In the genomic region with DNA sequence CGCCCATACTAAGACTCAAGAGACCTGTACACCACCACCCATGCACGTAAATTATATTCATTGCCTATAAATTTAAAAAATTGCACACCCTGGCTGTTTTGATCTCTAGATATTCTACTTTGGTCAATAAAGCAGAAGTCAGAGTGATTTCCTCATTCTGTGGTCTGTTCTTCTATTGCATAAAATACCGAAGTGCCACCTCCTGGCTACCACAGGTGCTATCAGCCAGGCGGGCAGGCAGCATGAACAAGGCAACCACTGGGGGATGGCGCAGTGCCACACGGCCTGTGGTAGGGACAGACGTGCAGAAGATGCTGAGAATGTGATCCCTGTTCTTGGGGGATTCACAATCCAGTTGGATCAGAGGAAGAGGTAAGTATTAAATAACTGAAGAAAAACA, we compare ENCODE assay signal across 8 cellular contexts.
DNase-seq lines count a peak whose midpoint lies in the region; ATAC-seq, FAIRE-seq and TF ChIP-seq lines count a peak whose summit lies in the region.

No MANE protein-coding gene starts in this region.

- TF ChIP-seq POLR2A in H54 (IDR thresholded peaks at IDR 0.05; ENCODE audit: low read depth, low read length): no peak

- POLR2A ChIA-PET in activated CD8-positive, alpha-beta T cell treated with anti-CD3 and anti-CD28 coated beads, Interleukin-2, amount 10 ng/mL, durations not matched to agents 7 days and 5 days (lab: Charles Lee): no interaction called here

- H3K9me3 Mint-ChIP-seq in activated CD8-positive, alpha-beta T cell treated with anti-CD3 and anti-CD28 coated beads, Interleukin-2, amount 10 ng/mL, durations not matched to agents 7 days and 5 days (ENCODE audit: insufficient read depth): no peaks in the 10 kb centered on the region

- no peak for TF ChIP-seq CTCF in AG10803 (conservative IDR thresholded peaks at IDR 0.05; ENCODE audit: low read length)
- TF ChIP-seq CTCF in epithelial cell of proximal tubule (conservative IDR thresholded peaks at IDR 0.05; ENCODE audit: low read depth, low read length): peak; percentile 58

- ATAC-seq in GM19438 (IDR thresholded peaks at IDR 0.05; ENCODE audit: low read depth, unreplicated experiment) (peak; percentile 66), HG03196 (IDR thresholded peaks at IDR 0.05; ENCODE audit: unreplicated experiment) (no peak)
- peak; percentile 100 for ATAC-seq in activated CD8-positive, alpha-beta T cell treated with anti-CD3 and anti-CD28 coated beads, Interleukin-2, amount 10 ng/mL, durations not matched to agents 7 days and 5 days

- no peak overlapping the region for H3K27ac Mint-ChIP-seq in activated CD8-positive, alpha-beta T cell treated with anti-CD3 and anti-CD28 coated beads, Interleukin-2, amount 10 ng/mL, durations not matched to agents 7 days and 5 days

- H3K27me3 Mint-ChIP-seq in activated CD8-positive, alpha-beta T cell treated with anti-CD3 and anti-CD28 coated beads, Interleukin-2, amount 10 ng/mL, durations not matched to agents 7 days and 5 days (ENCODE audit: low read depth): no peaks in the 10 kb centered on the region

- no peak overlapping the region for H3K4me3 Mint-ChIP-seq in activated CD8-positive, alpha-beta T cell treated with anti-CD3 and anti-CD28 coated beads, Interleukin-2, amount 10 ng/mL, durations not matched to agents 7 days and 5 days

- no peak for FAIRE-seq in H54 (lab: Jason Lieb, UNC)

- H3K4me1 Mint-ChIP-seq in activated CD8-positive, alpha-beta T cell treated with anti-CD3 and anti-CD28 coated beads, Interleukin-2, amount 10 ng/mL, durations not matched to agents 7 days and 5 days (ENCODE audit: low read depth): peaks cover 8% of the 10 kb centered on the region

- H3K36me3 Mint-ChIP-seq in activated CD8-positive, alpha-beta T cell treated with anti-CD3 and anti-CD28 coated beads, Interleukin-2, amount 10 ng/mL, durations not matched to agents 7 days and 5 days (ENCODE audit: low read depth): no peaks in the 10 kb centered on the region

- H3K4me3 ChIP-seq in AG10803 (ENCODE audit: low read length) (no peak overlapping the region), epithelial cell of proximal tubule (ENCODE audit: low read depth, low read length) (no peak overlapping the region)

- DNase-seq in AG10803 (ENCODE audit: low read depth) (peak; percentile 27), NCI-H69 (lab: John Stamatoyannopoulos, UW) (peak; percentile 80), epithelial cell of proximal tubule (ENCODE audit: low read depth) (no peak), H54 (ENCODE audit: insufficient read length, low spot score) (no peak)
- DNase-seq in activated CD8-positive, alpha-beta T cell treated with anti-CD3 and anti-CD28 coated beads, Interleukin-2, amount 10 ng/mL, durations not matched to agents 7 days and 5 days: peak; percentile 83
- peak; percentile 14 to 45 (median 36) for DNase-seq in stimulated activated CD4-positive, alpha-beta T cell treated with anti-CD3 and anti-CD28 coated beads, Interleukin-1b, Interleukin-23, amount 100 ng/mL, for 24 hours (ENCODE audit: low read depth in 4 of 4, low spot score in 1 of 4)

- CTCF ChIA-PET in activated CD8-positive, alpha-beta T cell treated with anti-CD3 and anti-CD28 coated beads, Interleukin-2, amount 10 ng/mL, durations not matched to agents 7 days and 5 days (lab: Charles Lee): interaction anchor here (0.7 to 3.0 kb wide), 8 partner anchors 18 to 165 kb away, joined by 3 to 35 read pairs (median 4); a partner anchor contains a TSS

Comparison
In these comparisons a context has a peak if more than half of its experiments do, and no peak if none do; other contexts are left out.
1. DNase-seq: peak in AG10803 (single experiment), NCI-H69 (single experiment), activated CD8-positive, alpha-beta T cell treated with anti-CD3 and anti-CD28 coated beads, Interleukin-2, amount 10 ng/mL, durations not matched to agents 7 days and 5 days (single experiment) and stimulated activated CD4-positive, alpha-beta T cell treated with anti-CD3 and anti-CD28 coated beads, Interleukin-1b, Interleukin-23, amount 100 ng/mL, for 24 hours (4 of 4); none in epithelial cell of proximal tubule (single experiment) and H54 (single experiment).